Comparison of ENCODE assay signal across 8 cellular contexts in genomic region chr10:27155073-27155754, GRCh38. TPM values are rescaled to one million over a fixed set of nuclear protein-coding genes. Genes with fewer than 3 reads are reported as not detected.
A peak's percentile ranks its signal among the peaks of the same experiment; 100 is the strongest.
DNase-seq lines count a peak whose midpoint lies in the region; ATAC-seq and TF ChIP-seq lines count a peak whose summit lies in the region.

TSS of gene MASTL (plus strand) at chr10:27155352. CDS start at chr10:27155427, 75 bp downstream.

- no peaks in the 10 kb centered on the region for H3K27me3 ChIP-seq in DND-41 (ENCODE audit: insufficient read depth, low read length, poor library complexity)
- H3K27me3 ChIP-seq in Peyer's patch = no peaks in the 10 kb centered on the region

- H3K27ac ChIP-seq in DND-41 (ENCODE audit: low read length) = peak within 1 kb of the TSS; percentile 90
- peak within 1 kb of the TSS; percentile 87 to 100 (median 99) for H3K27ac ChIP-seq in Peyer's patch

- peak within 1 kb of the TSS; percentile 94 to 100 (median 100) for H3K4me3 Mint-ChIP-seq in IgD-negative memory B cell
- peak within 1 kb of the TSS; percentile 94 to 100 (median 100) for H3K4me3 Mint-ChIP-seq in naive B cell
- peak within 1 kb of the TSS; percentile 95 for H3K4me3 Mint-ChIP-seq in stimulated activated effector memory CD8-positive, alpha-beta T cell treated with anti-CD3 and anti-CD28 coated beads, Interleukin-12 subunit alpha, Interleukin-12 subunit beta, amount 100 ng/mL, for 72 hours

- H4K20me1 ChIP-seq in DND-41 (ENCODE audit: insufficient read depth, low read length) = peaks cover 30% of the 10 kb centered on the region

- peaks cover 85% of the 10 kb centered on the region for H3K79me2 ChIP-seq in DND-41 (ENCODE audit: insufficient read depth, low read length)

- H3K4me1 ChIP-seq in DND-41 (ENCODE audit: insufficient read depth, low read length) = peaks cover 51% of the 10 kb centered on the region
- H3K4me1 ChIP-seq in Peyer's patch = peaks cover 0 to 22% (median 3%) of the 10 kb centered on the region in 4 donors

- peak within 1 kb of the TSS; percentile 69 to 70 for H3K4me3 ChIP-seq in DND-41 (ENCODE audit: low read depth in 1 of 2, low read length in 2 of 2)
- H3K4me3 ChIP-seq in Peyer's patch = peak within 1 kb of the TSS; percentile 82 to 87 (median 84)

- peaks cover 7% of the 10 kb centered on the region for H3K36me3 Mint-ChIP-seq in IgD-negative memory B cell
- peaks cover 8 to 13% of the 10 kb centered on the region in 2 donors for H3K36me3 Mint-ChIP-seq in naive B cell
- peaks cover 98% of the 10 kb centered on the region for H3K36me3 Mint-ChIP-seq in stimulated activated effector memory CD8-positive, alpha-beta T cell treated with anti-CD3 and anti-CD28 coated beads, Interleukin-12 subunit alpha, Interleukin-12 subunit beta, amount 100 ng/mL, for 72 hours

- peak within 1 kb of the TSS; percentile 74 for H3K9ac ChIP-seq in DND-41 (ENCODE audit: low read depth, low read length)

- H3K9me3 ChIP-seq in DND-41 (ENCODE audit: insufficient read depth, low read length, severe bottlenecking) (no peaks in the 10 kb centered on the region), Peyer's patch (no peaks in the 10 kb centered on the region)

- peaks cover 25 to 40% (median 30%) of the 10 kb centered on the region in 3 donors for H3K4me1 Mint-ChIP-seq in IgD-negative memory B cell
- H3K4me1 Mint-ChIP-seq in naive B cell = peaks cover 35 to 55% (median 54%) of the 10 kb centered on the region in 3 donors
- peaks cover 48% of the 10 kb centered on the region for H3K4me1 Mint-ChIP-seq in stimulated activated effector memory CD8-positive, alpha-beta T cell treated with anti-CD3 and anti-CD28 coated beads, Interleukin-12 subunit alpha, Interleukin-12 subunit beta, amount 100 ng/mL, for 72 hours

- H3K36me3 ChIP-seq in DND-41 (ENCODE audit: insufficient read depth, low read length) = peaks cover 35% of the 10 kb centered on the region
- peaks cover 0 to 15% (median 0%) of the 10 kb centered on the region in 3 donors for H3K36me3 ChIP-seq in Peyer's patch

- TF ChIP-seq POLR2A in Peyer's patch (IDR thresholded peaks at IDR 0.05) = peak; percentile 81 to 94

- H3K27ac Mint-ChIP-seq in IgD-negative memory B cell (peak within 1 kb of the TSS; percentile 100), naive B cell (peak within 1 kb of the TSS; percentile 100)
- peak within 1 kb of the TSS; percentile 100 for H3K27ac Mint-ChIP-seq in stimulated activated effector memory CD8-positive, alpha-beta T cell treated with anti-CD3 and anti-CD28 coated beads, Interleukin-12 subunit alpha, Interleukin-12 subunit beta, amount 100 ng/mL, for 72 hours

- H2AFZ ChIP-seq in DND-41 (ENCODE audit: low read depth, low read length) = peak within 1 kb of the TSS; percentile 87

- H3K27me3 Mint-ChIP-seq in IgD-negative memory B cell (no peaks in the 10 kb centered on the region), naive B cell (no peaks in the 10 kb centered on the region)

- peak within 1 kb of the TSS; percentile 71 for H3K4me2 ChIP-seq in DND-41 (ENCODE audit: insufficient read depth, low read length)

- ATAC-seq in DND-41 (ENCODE audit: insufficient read depth, low read depth) (peak; percentile 83), GM21576 (IDR thresholded peaks at IDR 0.05; ENCODE audit: unreplicated experiment) (peak; percentile 71), naive B cell (ENCODE audit: low read depth in 2 of 2) (peak; percentile 79 to 80)
- peak; percentile 89 for ATAC-seq in stimulated activated effector memory CD8-positive, alpha-beta T cell treated with anti-CD3 and anti-CD28 coated beads, Interleukin-12 subunit alpha, Interleukin-12 subunit beta, amount 100 ng/mL, for 72 hours

- H3K9me3 Mint-ChIP-seq in IgD-negative memory B cell (peaks cover 0 to 3% (median 0%) of the 10 kb centered on the region in 3 donors), naive B cell (peaks cover 0 to 6% (median 0%) of the 10 kb centered on the region in 7 donors)
- no peaks in the 10 kb centered on the region for H3K9me3 Mint-ChIP-seq in stimulated activated effector memory CD8-positive, alpha-beta T cell treated with anti-CD3 and anti-CD28 coated beads, Interleukin-12 subunit alpha, Interleukin-12 subunit beta, amount 100 ng/mL, for 72 hours

- DNase-seq in DND-41 (peak; percentile 93), Peyer's patch (peak; percentile 93 to 97 (median 94)), fibroblast of gingiva (ENCODE audit: low read depth) (peak; percentile 96), naive B cell (peak; percentile 95)
- DNase-seq in activated T-helper 1 cell treated with anti-CD3 and anti-CD28 coated beads, Interleukin-2, amount 50 U/mL, for 16 hours (ENCODE audit: low read depth in 1 of 2, low spot score in 1 of 2) = peak; percentile 88 to 90
- DNase-seq in stimulated activated effector memory CD8-positive, alpha-beta T cell treated with anti-CD3 and anti-CD28 coated beads, Interleukin-12 subunit alpha, Interleukin-12 subunit beta, amount 100 ng/mL, for 72 hours (ENCODE audit: low spot score in 2 of 2) = peak; percentile 93 to 96

- TF ChIP-seq CTCF in DND-41 (IDR thresholded peaks at IDR 0.05; ENCODE audit: borderline replicate concordance, extremely low read depth, low read length, poor library complexity, severe bottlenecking) (no peak), Peyer's patch (IDR thresholded peaks at IDR 0.05) (no peak)

RNA-seq across cellular contexts. Expression of gene MASTL, which starts in this region (rescaled TPM):
- 3.8 TPM for polyA plus RNA-seq in IgD-negative memory B cell
- 10 to 100 TPM in 3 of 4 donors, 1 to 10 TPM in 1; 9.8 to 14.4 (median 11.0) TPM for total RNA-seq in Peyer's patch
- polyA plus RNA-seq in naive B cell (ENCODE audit: low read depth in 6 of 6) = 1 to 10 TPM in 5 of 6 donors, not detected in 1; 2.1 to 5.3 (median 4.5) TPM

Comparison
In these comparisons a context has a peak if more than half of its experiments do, and no peak if none do; other contexts are left out.
1. Peak in every context shown above with its lines: DNase-seq, ATAC-seq, H3K4me3 ChIP-seq and H3K27ac ChIP-seq.